ENCODE assay signal across 8 cellular contexts in genomic region chr2:164840458-164840929, GRCh38. TPM values are rescaled to one million over a fixed set of nuclear protein-coding genes. Genes with fewer than 3 reads are reported as not detected.
DNase-seq lines count a peak whose midpoint lies in the region; ATAC-seq and TF ChIP-seq lines count a peak whose summit lies in the region.

No MANE protein-coding gene starts in this region.

- no peak overlapping the region for H3K27ac ChIP-seq in HUES64 (ENCODE audit: low read depth, low read length)
- no peak overlapping the region for H3K27ac ChIP-seq in neutrophil

- peaks cover 7% of the 10 kb centered on the region; the same call in 1 of the 2 replicates for H3K4me1 ChIP-seq in HUES64 (ENCODE audit: insufficient read depth, low read length)
- H3K4me1 ChIP-seq in neutrophil (ENCODE audit: control insufficient read depth in 1 of 2, insufficient read depth in 1 of 2, low read depth in 1 of 2, low read length in 1 of 2) = peaks cover 18 to 25% of the 10 kb centered on the region in 2 experiments

- ATAC-seq in HG03135 (IDR thresholded peaks at IDR 0.05; ENCODE audit: unreplicated experiment) = no peak
- ATAC-seq in HG03159 (IDR thresholded peaks at IDR 0.05; ENCODE audit: unreplicated experiment) = no peak
- no peak for ATAC-seq in GM21723 (IDR thresholded peaks at IDR 0.05; ENCODE audit: unreplicated experiment)

- TF ChIP-seq CTCF in WI38 (IDR thresholded peaks at IDR 0.05; ENCODE audit: low read depth, low read length) = no peak
- no peak for TF ChIP-seq CTCF in neutrophil (IDR thresholded peaks at IDR 0.05)

- H3K9ac ChIP-seq in HUES64 (ENCODE audit: low read depth, low read length) = peak overlapping the region; percentile 84; the same call in 1 of the 2 replicates

- no peaks in the 10 kb centered on the region for H3K9me3 ChIP-seq in HUES64 (ENCODE audit: insufficient read depth, low read depth, low read length)
- H3K9me3 ChIP-seq in neutrophil = no peaks in the 10 kb centered on the region

- H3K27me3 ChIP-seq in HUES64 (ENCODE audit: insufficient read depth, low read length) (peaks cover 33% of the 10 kb centered on the region), neutrophil (peaks cover 55% of the 10 kb centered on the region)

- DNase-seq in Ammon's horn (ENCODE audit: low spot score) (peak; percentile 14), germinal center (ENCODE audit: low spot score) (peak; percentile 71)

- H3K36me3 ChIP-seq in HUES64 (ENCODE audit: insufficient read depth, low read length) = no peaks in the 10 kb centered on the region
- H3K36me3 ChIP-seq in neutrophil = no peaks in the 10 kb centered on the region

- H3K4me3 ChIP-seq in HUES64 (ENCODE audit: low read length) (peak overlapping the region; percentile 83), WI38 (ENCODE audit: low read depth, low read length) (peak overlapping the region; percentile 76), neutrophil (ENCODE audit: low read depth in 1 of 2, low read length in 1 of 2) (peak overlapping the region; percentile 52 to 62)

- 3% methylated on average over 12 of the region's 12 CpGs for WGBS in HUES64

RNA-seq across cellular contexts. Expression of gene COBLL1, which starts 1.1 kb away (rescaled TPM):
- polyA plus RNA-seq in HUES64 (2013, experiment 1 of 2) = 2.4 TPM
- polyA plus RNA-seq in HUES64 (2013, experiment 2 of 2) = 3.6 TPM
